In the genomic region with DNA sequence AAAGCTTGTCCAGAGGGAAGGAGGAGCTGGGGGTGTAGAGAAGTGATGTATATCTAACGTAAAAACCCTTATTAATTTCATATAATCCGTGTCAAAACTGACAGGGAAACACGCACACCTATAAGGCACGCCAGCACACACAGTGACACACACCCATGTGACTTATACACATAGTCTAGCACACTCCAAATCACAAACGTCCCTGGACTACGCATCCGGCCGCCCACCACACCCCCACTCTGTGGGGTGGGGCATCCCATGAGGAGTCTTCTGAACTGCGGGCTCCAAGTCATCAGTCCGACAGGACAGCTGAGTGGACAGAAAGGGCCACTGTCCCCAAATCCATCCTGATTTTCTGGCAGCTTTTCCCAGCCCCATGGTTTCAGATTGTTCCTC, we compare ENCODE assay signal across 8 cellular contexts. TPM values are rescaled to one million over a fixed set of nuclear protein-coding genes. Genes with fewer than 3 reads are reported as not detected.
DNase-seq lines count a peak whose midpoint lies in the region; ATAC-seq and TF ChIP-seq lines count a peak whose summit lies in the region.

No MANE protein-coding gene starts in this region.

- H3K36me3 Mint-ChIP-seq in H9 (ENCODE audit: insufficient read depth in 1 of 3, low read depth in 3 of 3): peaks cover 4 to 40% (median 8%) of the 10 kb centered on the region in 3 experiments; a peak in 5 of 7 replicates
- H3K36me3 Mint-ChIP-seq in activated naive CD8-positive, alpha-beta T cell: peaks cover 2% of the 10 kb centered on the region

- H3K27ac Mint-ChIP-seq in H9: peak overlapping the region in 2 of 3 experiments; percentile 20 to 71; a peak in 3 of 7 replicates
- peak overlapping the region; percentile 48 for H3K27ac Mint-ChIP-seq in activated naive CD8-positive, alpha-beta T cell

- peak overlapping the region; percentile 96 for H3K4me3 ChIP-seq in BLaER1

- H3K56ac ChIP-seq in H9 (ENCODE audit: insufficient read length, low read depth, low read length): no peak overlapping the region

- no peaks in the 10 kb centered on the region for H3K27me3 Mint-ChIP-seq in H9 (ENCODE audit: low read depth)
- H3K27me3 Mint-ChIP-seq in activated naive CD8-positive, alpha-beta T cell: no peaks in the 10 kb centered on the region

- no peak overlapping the region for H4K91ac ChIP-seq in H9 (ENCODE audit: insufficient read length, low read depth, low read length)

- TF ChIP-seq CTCF in H9 (conservative IDR thresholded peaks at IDR 0.05): no peak

- peak overlapping the region; percentile 95 for H3K9ac ChIP-seq in BLaER1
- H3K9ac ChIP-seq in H9 (ENCODE audit: extremely low read depth, insufficient read length, low read length): peak overlapping the region; percentile 84

- H3K23ac ChIP-seq in H9 (ENCODE audit: insufficient read length, low read depth, low read length): no peak overlapping the region

- intact Hi-C loops in left ventricle myocardium superior (cut with micrococcal nuclease): no loop called here

- no peak overlapping the region for H2BK15ac ChIP-seq in H9 (ENCODE audit: low read depth, low read length)

- H4K5ac ChIP-seq in H9 (ENCODE audit: insufficient read length, low read depth, low read length): no peak overlapping the region

- peaks cover 9% of the 10 kb centered on the region for H3K23me2 ChIP-seq in H9 (ENCODE audit: insufficient read length, low read depth, low read length, poor library complexity, severe bottlenecking)

- no peak overlapping the region for H2BK12ac ChIP-seq in H9 (ENCODE audit: insufficient read length, low read depth, low read length)

- no peak overlapping the region for H2BK20ac ChIP-seq in H9 (ENCODE audit: low read depth, low read length, poor library complexity, severe bottlenecking)

- peaks cover 37% of the 10 kb centered on the region for H3K36me3 ChIP-seq in BLaER1

- H2AFZ ChIP-seq in H9 (ENCODE audit: low read length): no peak overlapping the region

- H3K4ac ChIP-seq in H9 (ENCODE audit: low read depth, low read length): no peak overlapping the region

- H2BK120ac ChIP-seq in H9 (ENCODE audit: low read depth, low read length, poor library complexity, severe bottlenecking): no peak overlapping the region

- H3T11ph ChIP-seq in H9 (ENCODE audit: low read length): no peak overlapping the region

- H3K4me3 Mint-ChIP-seq in H9: peak overlapping the region; percentile 91
- H3K4me3 Mint-ChIP-seq in activated naive CD8-positive, alpha-beta T cell: peak overlapping the region; percentile 90

- no peak for DNase-seq in H9
- peak; percentile 90 for DNase-seq in RKO (ENCODE audit: low spot score)
- DNase-seq in left ventricle myocardium superior: peak; percentile 56
- peak; percentile 51 for DNase-seq in renal cortical epithelial cell (ENCODE audit: low read depth)
- DNase-seq in cortex of kidney (lab: John Stamatoyannopoulos, UW): no peak

- H3K27ac ChIP-seq in BLaER1 (peak overlapping the region; percentile 93), H9 (ENCODE audit: insufficient read length, low read depth, low read length) (no peak overlapping the region)

- H4K8ac ChIP-seq in H9 (replicated peaks; ENCODE audit: insufficient read length, low read depth, low read length): no peak overlapping the region

- H3K4me2 ChIP-seq in BLaER1 (peak overlapping the region; percentile 90), H9 (ENCODE audit: insufficient read depth, insufficient read length, low read length) (peak overlapping the region; percentile 56)

- H3K4me1 ChIP-seq in BLaER1 (peaks cover 65% of the 10 kb centered on the region), H9 (ENCODE audit: insufficient read depth, low read length) (peaks cover 24% of the 10 kb centered on the region; the same call in 1 of the 2 replicates)

- no peaks in the 10 kb centered on the region for H3K9me3 ChIP-seq in BLaER1
- H3K9me3 ChIP-seq in H9 (ENCODE audit: control insufficient read depth, low read depth, low read length): no peaks in the 10 kb centered on the region

- no peak overlapping the region for H2BK5ac ChIP-seq in H9 (ENCODE audit: insufficient read length, low read length)

- H3K18ac ChIP-seq in H9 (ENCODE audit: insufficient read length, low read depth, low read length): no peak overlapping the region

- no peaks in the 10 kb centered on the region for H3K27me3 ChIP-seq in BLaER1
- no peaks in the 10 kb centered on the region for H3K27me3 ChIP-seq in H9 (ENCODE audit: insufficient read depth, low read length)

- H3K9me3 Mint-ChIP-seq in H9: no peaks in the 10 kb centered on the region
- no peaks in the 10 kb centered on the region for H3K9me3 Mint-ChIP-seq in activated naive CD8-positive, alpha-beta T cell (ENCODE audit: low read depth)

- H3K79me1 ChIP-seq in H9 (ENCODE audit: insufficient read depth, low read depth, low read length, poor library complexity, severe bottlenecking): no peaks in the 10 kb centered on the region

- peaks cover 50% of the 10 kb centered on the region; the same call in 1 of the 2 replicates for H4K20me1 ChIP-seq in BLaER1
- H4K20me1 ChIP-seq in H9 (ENCODE audit: control insufficient read depth, insufficient read depth, insufficient read length): no peaks in the 10 kb centered on the region

- no peaks in the 10 kb centered on the region for H3K79me2 ChIP-seq in H9 (ENCODE audit: insufficient read depth, low read length)

- H3K14ac ChIP-seq in H9 (ENCODE audit: insufficient read depth, low read length): peak overlapping the region; percentile 82; the same call in 1 of the 2 replicates

- ATAC-seq in left ventricle myocardium superior (peak; percentile 40), HG03457 (IDR thresholded peaks at IDR 0.05; ENCODE audit: unreplicated experiment) (no peak)

- no peak overlapping the region for H2AK5ac ChIP-seq in H9 (ENCODE audit: insufficient read length, low read length)

- peaks cover 56 to 59% of the 10 kb centered on the region in 2 experiments for H3K4me1 Mint-ChIP-seq in H9
- peaks cover 47% of the 10 kb centered on the region for H3K4me1 Mint-ChIP-seq in activated naive CD8-positive, alpha-beta T cell (ENCODE audit: low read depth)

- WGBS in H9 (ENCODE audit: extremely low coverage, insufficient read length, low lambda C conversion rate): no CpG with 5 or more reads among the region's 10 CpGs

RNA-seq across cellular contexts. Expression of a gene that starts 0.8 kb away (rescaled TPM):
- 80.8 and 82.1 TPM in 2 replicates for total RNA-seq in H9 (2021)
- 277 TPM for total RNA-seq in left ventricle myocardium superior
- total RNA-seq in renal cortical epithelial cell: 84.6 and 194 TPM in 2 replicates

RNA-seq across cellular contexts. Expression of a gene that starts 15.6 kb away (rescaled TPM):
- 0.55 and 0.70 TPM in 2 replicates for total RNA-seq in H9 (2021)
- total RNA-seq in left ventricle myocardium superior: 20.0 TPM
- not detected in 2 replicates for total RNA-seq in renal cortical epithelial cell

RNA-seq across cellular contexts. Expression of a gene that starts 54.6 kb away (rescaled TPM):
- total RNA-seq in H9 (2021): 0.20 and 0.44 TPM in 2 replicates
- not detected for total RNA-seq in left ventricle myocardium superior
- total RNA-seq in renal cortical epithelial cell: not detected in 2 replicates

RNA-seq across cellular contexts. Expression of a gene that starts 56.4 kb away (rescaled TPM):
- 96.7 and 106 TPM in 2 replicates for total RNA-seq in H9 (2021)
- total RNA-seq in left ventricle myocardium superior: 145 TPM
- total RNA-seq in renal cortical epithelial cell: 69.8 and 107 TPM in 2 replicates

Comparison
In these comparisons a context has a peak if more than half of its experiments do, and no peak if none do; other contexts are left out.
1. DNase-seq: peak in RKO (single experiment), left ventricle myocardium superior (single experiment) and renal cortical epithelial cell (single experiment); none in H9 (single experiment) and cortex of kidney (single experiment).
2. RNA of a gene that starts 15.6 kb away (total RNA-seq): 20.0 TPM in left ventricle myocardium superior (single experiment); 0.55 to 0.70 TPM in H9 and not detected in renal cortical epithelial cell; every median in the first group is over 10 times any median in the second.